Comparison of ENCODE assay signal across 33 cellular contexts in genomic region chr11:27355575-27356104, GRCh38.
"Had no signal": no experiment of that assay in that cellular context is flagged by ENCODE, and none has a peak within 500 bp of the region (broad histone marks: within the 10 kb centered on the region; RNA-seq: fewer than 3 reads in every experiment).

No MANE protein-coding gene starts in this region.

- H3K36me3 Mint-ChIP-seq: natural killer cell treated with Interleukin-12 subunit alpha and Interleukin-12 subunit beta and Interleukin-15 and Interleukin-18, amount 100 ng/mL, for 72 hours had no signal

- H3K9me3 Mint-ChIP-seq: activated CD4-positive, alpha-beta memory T cell treated with anti-CD3 and anti-CD28 coated beads for 36 hours; activated CD4-positive, alpha-beta T cell treated with anti-CD3 and anti-CD28 coated beads, Interleukin-2, amount 10 ng/mL, durations not matched to agents 24 days and 14 days; activated naive CD4-positive, alpha-beta T cell treated with anti-CD3 and anti-CD28 coated beads, Interleukin-2, amount 50 U/mL, for 24 hours; activated naive CD8-positive, alpha-beta T cell treated with anti-CD3 and anti-CD28 coated beads, Interleukin-2, amount 50 U/mL, for 24 hours; activated T-cell treated with anti-CD3 and anti-CD28 coated beads, Interleukin-2, amount 50 U/mL, for 4 hours; activated T-helper 17 cell treated with anti-CD3 and anti-CD28 coated beads, Interleukin-2, amount 50 U/mL, for 72 hours; central memory CD8-positive, alpha-beta T cell; dendritic cell treated with granulocyte-macrophage colony-stimulating factor and Interleukin-4, amounts not matched to agents 40 ng/mL and 50 ng/mL, for 4 days; endodermal cell; natural killer cell treated with Interleukin-12 subunit alpha and Interleukin-12 subunit beta and Interleukin-15 and Interleukin-18, amount 100 ng/mL, for 72 hours; T-helper 1 cell treated with Interleukin-12 subunit alpha and Interleukin-12 subunit beta and Interleukin-4 antibody, amounts not matched to agents 30 μg/mL and 1 μg/mL, for 36 hours had no signal

- DNase-seq: activated CD4-positive, alpha-beta memory T cell treated with anti-CD3 and anti-CD28 coated beads for 36 hours; activated CD4-positive, alpha-beta T cell treated with anti-CD3 and anti-CD28 coated beads, Interleukin-2, amount 10 ng/mL, durations not matched to agents 24 days and 14 days; activated CD4-positive, CD25-positive, alpha-beta regulatory T cell treated with anti-CD3 and anti-CD28 coated beads, Interleukin-2, amount 50 U/mL, for 72 hours; activated gamma-delta T cell treated with Interleukin-2 at 50 U/mL for 16 hours; activated naive CD8-positive, alpha-beta T cell treated with anti-CD3 and anti-CD28 coated beads, Interleukin-2, amount 50 U/mL, for 24 hours; activated T-cell treated with anti-CD3 and anti-CD28 coated beads, Interleukin-2, amount 50 U/mL, for 4 hours; amygdala; endodermal cell; foreskin keratinocyte; heart right ventricle; mesendoderm; ovary; retina; stimulated activated CD4-positive, alpha-beta T cell treated with anti-CD3 and anti-CD28 coated beads, Interleukin-12 subunit alpha, Interleukin-12 subunit beta, amount 100 ng/mL, for 4 hours; stimulated activated CD4-positive, alpha-beta T cell treated with anti-CD3 and anti-CD28 coated beads, Interleukin-4, amount 100 ng/mL, for 1 hour; stimulated activated naive CD8-positive, alpha-beta T cell treated with anti-CD3 and anti-CD28 coated beads, Interleukin-15, Interleukin-2, amounts not matched to agents 100 U/mL and 50 U/mL, for 24 hours; T-helper 9 cell; upper lobe of left lung had no signal

- H3K27ac Mint-ChIP-seq: activated CD4-positive, alpha-beta memory T cell treated with anti-CD3 and anti-CD28 coated beads for 36 hours; activated CD4-positive, alpha-beta T cell treated with anti-CD3 and anti-CD28 coated beads, Interleukin-2, amount 10 ng/mL, durations not matched to agents 24 days and 14 days; activated naive CD4-positive, alpha-beta T cell treated with anti-CD3 and anti-CD28 coated beads, Interleukin-2, amount 50 U/mL, for 24 hours; activated naive CD8-positive, alpha-beta T cell treated with anti-CD3 and anti-CD28 coated beads, Interleukin-2, amount 50 U/mL, for 24 hours; activated T-helper 17 cell treated with anti-CD3 and anti-CD28 coated beads, Interleukin-2, amount 50 U/mL, for 72 hours; dendritic cell treated with granulocyte-macrophage colony-stimulating factor and Interleukin-4, amounts not matched to agents 40 ng/mL and 50 ng/mL, for 4 days; endodermal cell; natural killer cell treated with Interleukin-12 subunit alpha and Interleukin-12 subunit beta and Interleukin-15 and Interleukin-18, amount 100 ng/mL, for 72 hours; T-helper 1 cell treated with Interleukin-12 subunit alpha and Interleukin-12 subunit beta and Interleukin-4 antibody, amounts not matched to agents 30 μg/mL and 1 μg/mL, for 36 hours had no signal

- H3K27me3 ChIP-seq: breast epithelium, foreskin keratinocyte, heart right ventricle, neutrophil, ovary, upper lobe of left lung had no signal

- H3K36me3 ChIP-seq: breast epithelium, heart right ventricle, neutrophil, ovary, prostate gland, thoracic aorta, upper lobe of left lung had no signal

- H3K4me3 ChIP-seq: breast epithelium, heart right ventricle, lung, ovary, prostate gland, skin epidermis, thoracic aorta, upper lobe of left lung had no signal

- H3K9me3 ChIP-seq: breast epithelium, heart right ventricle, neutrophil, ovary, prostate gland, thoracic aorta, upper lobe of left lung had no signal

- H3K4me1 Mint-ChIP-seq: activated CD4-positive, alpha-beta T cell treated with anti-CD3 and anti-CD28 coated beads, Interleukin-2, amount 10 ng/mL, durations not matched to agents 24 days and 14 days; activated naive CD8-positive, alpha-beta T cell treated with anti-CD3 and anti-CD28 coated beads, Interleukin-2, amount 50 U/mL, for 24 hours; activated T-helper 17 cell treated with anti-CD3 and anti-CD28 coated beads, Interleukin-2, amount 50 U/mL, for 72 hours had no signal

- H3K27me3 Mint-ChIP-seq: activated CD4-positive, alpha-beta memory T cell treated with anti-CD3 and anti-CD28 coated beads for 36 hours; activated CD4-positive, alpha-beta T cell treated with anti-CD3 and anti-CD28 coated beads, Interleukin-2, amount 10 ng/mL, durations not matched to agents 24 days and 14 days; activated naive CD4-positive, alpha-beta T cell treated with anti-CD3 and anti-CD28 coated beads, Interleukin-2, amount 50 U/mL, for 24 hours; activated naive CD8-positive, alpha-beta T cell treated with anti-CD3 and anti-CD28 coated beads, Interleukin-2, amount 50 U/mL, for 24 hours; activated T-helper 17 cell treated with anti-CD3 and anti-CD28 coated beads, Interleukin-2, amount 50 U/mL, for 72 hours; central memory CD8-positive, alpha-beta T cell; dendritic cell treated with granulocyte-macrophage colony-stimulating factor and Interleukin-4, amounts not matched to agents 40 ng/mL and 50 ng/mL, for 4 days; natural killer cell treated with Interleukin-12 subunit alpha and Interleukin-12 subunit beta and Interleukin-15 and Interleukin-18, amount 100 ng/mL, for 72 hours had no signal

- ATAC-seq: activated naive CD8-positive, alpha-beta T cell treated with anti-CD3 and anti-CD28 coated beads, Interleukin-2, amount 50 U/mL, for 24 hours; activated T-cell treated with anti-CD3 and anti-CD28 coated beads, Interleukin-2, amount 50 U/mL, for 4 hours; activated T-helper 17 cell treated with anti-CD3 and anti-CD28 coated beads, Interleukin-2, amount 50 U/mL, for 72 hours; esophagus mucosa; foreskin keratinocyte; left lobe of liver; natural killer cell treated with Interleukin-12 subunit alpha and Interleukin-12 subunit beta and Interleukin-15 and Interleukin-18, amount 100 ng/mL, for 72 hours; sciatic nerve; stimulated activated naive CD8-positive, alpha-beta T cell treated with anti-CD3 and anti-CD28 coated beads, Interleukin-15, Interleukin-2, amounts not matched to agents 100 U/mL and 50 U/mL, for 24 hours had no signal

- H3K4me1 ChIP-seq: breast epithelium, prostate gland, upper lobe of left lung had no signal

- H3K4me3 Mint-ChIP-seq: activated CD4-positive, alpha-beta memory T cell treated with anti-CD3 and anti-CD28 coated beads for 36 hours; activated CD4-positive, alpha-beta T cell treated with anti-CD3 and anti-CD28 coated beads, Interleukin-2, amount 10 ng/mL, durations not matched to agents 24 days and 14 days; activated naive CD4-positive, alpha-beta T cell treated with anti-CD3 and anti-CD28 coated beads, Interleukin-2, amount 50 U/mL, for 24 hours; activated naive CD8-positive, alpha-beta T cell treated with anti-CD3 and anti-CD28 coated beads, Interleukin-2, amount 50 U/mL, for 24 hours; activated T-cell treated with anti-CD3 and anti-CD28 coated beads, Interleukin-2, amount 50 U/mL, for 4 hours; activated T-helper 17 cell treated with anti-CD3 and anti-CD28 coated beads, Interleukin-2, amount 50 U/mL, for 72 hours; central memory CD8-positive, alpha-beta T cell; dendritic cell treated with granulocyte-macrophage colony-stimulating factor and Interleukin-4, amounts not matched to agents 40 ng/mL and 50 ng/mL, for 4 days; endodermal cell; natural killer cell treated with Interleukin-12 subunit alpha and Interleukin-12 subunit beta and Interleukin-15 and Interleukin-18, amount 100 ng/mL, for 72 hours; T-helper 1 cell treated with Interleukin-12 subunit alpha and Interleukin-12 subunit beta and Interleukin-4 antibody, amounts not matched to agents 30 μg/mL and 1 μg/mL, for 36 hours had no signal

- H3K27ac ChIP-seq: breast epithelium, foreskin keratinocyte, heart right ventricle, neutrophil, ovary, prostate gland, skin epidermis, thoracic aorta, upper lobe of left lung had no signal
